ENCODE assay signal across 17 cellular contexts in genomic region chr11:124893781-124894401, GRCh38. TPM values are rescaled to one million over a fixed set of nuclear protein-coding genes. Genes with fewer than 3 reads are reported as not detected.
"Had no signal": no experiment of that assay in that cellular context is flagged by ENCODE, and none has a peak within 500 bp of the region (broad histone marks: within the 10 kb centered on the region; RNA-seq: fewer than 3 reads in every experiment).

No MANE protein-coding gene starts in this region.

- H3K4me3 ChIP-seq: thyroid gland had no signal

- H3K9me3 ChIP-seq: heart left ventricle, thyroid gland had no signal

- H3K27me3 ChIP-seq: brain microvascular endothelial cell, heart left ventricle, thyroid gland had no signal

- DNase-seq: activated CD4-positive, alpha-beta T cell treated with anti-CD3 and anti-CD28 coated beads for 36 hours; activated CD8-positive, alpha-beta T cell treated with anti-CD3 and anti-CD28 coated beads for 36 hours; anterior cingulate cortex; brain microvascular endothelial cell; effector memory CD4-positive, alpha-beta T cell; foreskin melanocyte; mesendoderm; occipital lobe; stimulated activated CD4-positive, alpha-beta T cell treated with anti-CD3 and anti-CD28 coated beads, Interleukin-12 subunit alpha, Interleukin-12 subunit beta, amount 100 ng/mL, for 4 hours; T-helper 17 cell; thyroid gland had no signal

- ATAC-seq: activated CD4-positive, alpha-beta T cell treated with anti-CD3 and anti-CD28 coated beads for 36 hours; activated CD8-positive, alpha-beta T cell treated with anti-CD3 and anti-CD28 coated beads for 36 hours; natural killer cell treated with Interleukin-12 subunit alpha and Interleukin-12 subunit beta and Interleukin-15 and Interleukin-18, amount 100 ng/mL, for 72 hours; stimulated activated effector memory CD8-positive, alpha-beta T cell treated with anti-CD3 and anti-CD28 coated beads, Interleukin-12 subunit alpha, Interleukin-12 subunit beta, amount 100 ng/mL, for 72 hours; T-helper 17 cell had no signal

- H3K36me3 ChIP-seq: brain microvascular endothelial cell, thyroid gland had no signal

- H3K27ac ChIP-seq: brain microvascular endothelial cell, epithelial cell of prostate had no signal

RNA-seq across cellular contexts. Expression of gene ROBO4, which starts 3.8 kb away (rescaled TPM):
- total RNA-seq: activated CD4-positive, alpha-beta T cell treated with anti-CD3 and anti-CD28 coated beads for 36 hours; activated CD8-positive, alpha-beta T cell treated with anti-CD3 and anti-CD28 coated beads for 36 hours; natural killer cell treated with Interleukin-12 subunit alpha and Interleukin-12 subunit beta and Interleukin-15 and Interleukin-18, amount 100 ng/mL, for 72 hours; T-helper 17 cell had no signal

RNA-seq across cellular contexts. Expression of gene HEPN1, which starts 25.2 kb away (rescaled TPM):
- total RNA-seq: activated CD4-positive, alpha-beta T cell treated with anti-CD3 and anti-CD28 coated beads for 36 hours; activated CD8-positive, alpha-beta T cell treated with anti-CD3 and anti-CD28 coated beads for 36 hours; fibroblast of lung; heart left ventricle; left lobe of liver; natural killer cell treated with Interleukin-12 subunit alpha and Interleukin-12 subunit beta and Interleukin-15 and Interleukin-18, amount 100 ng/mL, for 72 hours; occipital lobe; T-helper 17 cell; thyroid gland had no signal
- polyA plus RNA-seq: fibroblast of lung, heart left ventricle had no signal

RNA-seq across cellular contexts. Expression of gene HEPACAM, which starts 42.0 kb away (rescaled TPM):
- total RNA-seq: activated CD4-positive, alpha-beta T cell treated with anti-CD3 and anti-CD28 coated beads for 36 hours; natural killer cell treated with Interleukin-12 subunit alpha and Interleukin-12 subunit beta and Interleukin-15 and Interleukin-18, amount 100 ng/mL, for 72 hours; T-helper 17 cell had no signal
